13 cellular contexts compared by ENCODE assay signal in genomic region chr14:96940009-96940408, GRCh38.
DNase-seq lines count a peak whose midpoint lies in the region; ATAC-seq lines count a peak whose summit lies in the region.
"Had no signal": no experiment of that assay in that cellular context is flagged by ENCODE, and none has a peak within 500 bp of the region (broad histone marks: within the 10 kb centered on the region; RNA-seq: fewer than 3 reads in every experiment).

No MANE protein-coding gene starts in this region.

- in situ Hi-C loops in SK-MEL-5 (cut with HindIII; ENCODE audit: low pct_unique_long_range_greater_than_20kb, low sequenced_read_pairs), result no loop called here

- intact Hi-C loops in left colon (cut with DNase I, micrococcal nuclease), result no loop called here

- peak; percentile 36 for DNase-seq in activated effector memory CD4-positive, alpha-beta T cell treated with anti-CD3 and anti-CD28 coated beads, Interleukin-2, amount 50 U/mL, for 16 hours
- DNase-seq in activated effector memory CD4-positive, alpha-beta T cell treated with Interleukin-2 at 50 U/mL for 16 hours, result no peak
- DNase-seq in HT-29 (ENCODE audit: low spot score), result peak; percentile 10
- peak; percentile 9 for DNase-seq in SK-MEL-5 (ENCODE audit: low read depth, low spot score)
- DNase-seq in left lobe of liver (ENCODE audit: low spot score), result no peak
- DNase-seq in stimulated activated CD4-positive, alpha-beta T cell treated with anti-CD3 and anti-CD28 coated beads, Interleukin-4, amount 100 ng/mL, for 1 hour, result no peak
- DNase-seq in stimulated activated naive CD4-positive, alpha-beta T cell (lab: John Stamatoyannopoulos, UW), result no peak
- no peak for DNase-seq in left colon
- DNase-seq: activated CD8-positive, alpha-beta memory T cell treated with anti-CD3 and anti-CD28 coated beads for 24 hours; gastrocnemius medialis; NCI-H1436; NCI-H510A treated with DMSO at 0.1 percent for 48 hours; stimulated activated CD4-positive, alpha-beta T cell treated with anti-CD3 and anti-CD28 coated beads, Interleukin-15, amount 100 ng/mL, for 24 hours had no signal

- peak; percentile 21 for ATAC-seq in left lobe of liver
- no peak for ATAC-seq in left colon
- ATAC-seq: gastrocnemius medialis had no signal

Comparison
In these comparisons a context has a peak if more than half of its experiments do, and no peak if none do; other contexts are left out.
1. DNase-seq: peak in activated effector memory CD4-positive, alpha-beta T cell treated with anti-CD3 and anti-CD28 coated beads, Interleukin-2, amount 50 U/mL, for 16 hours (single experiment), HT-29 (single experiment) and SK-MEL-5 (single experiment); none in activated effector memory CD4-positive, alpha-beta T cell treated with Interleukin-2 at 50 U/mL for 16 hours (single experiment), left lobe of liver (single experiment), stimulated activated CD4-positive, alpha-beta T cell treated with anti-CD3 and anti-CD28 coated beads, Interleukin-4, amount 100 ng/mL, for 1 hour (single experiment), stimulated activated naive CD4-positive, alpha-beta T cell (0 of 6) and left colon (0 of 2).